8 cellular contexts compared by ENCODE assay signal in the genomic region with DNA sequence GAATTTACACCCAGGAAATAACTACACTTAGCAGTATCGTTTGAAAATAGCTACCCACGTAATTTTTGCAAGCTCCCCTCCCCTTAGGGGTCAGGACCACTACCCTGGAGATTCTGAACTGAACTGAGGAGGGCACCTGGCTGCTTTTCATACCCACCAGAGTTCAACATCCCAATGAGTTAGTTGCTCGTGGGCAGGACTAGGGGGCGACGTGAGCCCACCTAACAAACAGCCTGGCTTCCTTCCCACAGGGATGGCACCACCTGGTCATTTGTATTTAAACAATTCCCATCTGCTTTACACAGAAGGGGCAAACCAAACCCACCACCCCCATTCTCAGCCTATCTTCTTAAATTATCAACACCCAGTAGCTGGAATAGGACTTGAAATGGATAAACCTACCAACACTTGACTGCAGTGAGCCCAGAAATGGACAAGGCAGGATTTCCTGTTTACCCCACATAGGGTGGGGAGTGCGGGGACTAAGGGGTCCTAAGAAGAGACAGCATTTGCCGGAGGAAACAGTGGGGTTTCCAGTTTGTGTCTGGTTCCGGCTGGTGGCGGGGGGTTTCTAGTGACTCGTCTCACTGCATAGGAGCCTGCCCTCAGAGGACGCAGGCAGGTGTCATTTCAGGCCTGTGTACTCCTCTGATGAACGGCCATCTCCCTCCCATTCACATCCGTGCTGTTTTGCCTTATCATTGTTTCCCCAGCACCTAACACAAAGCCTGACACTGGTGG. TPM values are rescaled to one million over a fixed set of nuclear protein-coding genes. Genes with fewer than 3 reads are reported as not detected.
DNase-seq lines count a peak whose midpoint lies in the region; ATAC-seq and TF ChIP-seq lines count a peak whose summit lies in the region.

No MANE protein-coding gene starts in this region.

- H3F3A ChIP-seq in GM23338 (replicated peaks; ENCODE audit: low read depth) = no peaks in the 10 kb centered on the region

- no peaks in the 10 kb centered on the region for H3K27me3 ChIP-seq in CD8-positive, alpha-beta T cell (ENCODE audit: insufficient read depth, low read length)
- H3K27me3 ChIP-seq in GM23338 (ENCODE audit: insufficient read depth) (no peaks in the 10 kb centered on the region), kidney epithelial cell (ENCODE audit: control insufficient read depth, insufficient read depth, low read length) (no peaks in the 10 kb centered on the region)

- CTCF ChIA-PET in CD8-positive, alpha-beta T cell (lab: Charles Lee) = interaction anchor here (1.2 to 11.0 kb wide), 2 partner anchors 148 to 276 kb away, joined by 4 to 110 read pairs; no protein-coding TSS in a partner anchor

- H3K4me2 ChIP-seq in GM23338 = 0 out of 2 replicates have a peak overlapping the region, but pooled peaks have one; percentile 33

- H3K9me2 ChIP-seq in GM23338 (ENCODE audit: insufficient read depth) = no peaks in the 10 kb centered on the region

- peaks cover 11% of the 10 kb centered on the region for H3K4me1 ChIP-seq in CD8-positive, alpha-beta T cell (ENCODE audit: insufficient read depth, low read length)
- peaks cover 42% of the 10 kb centered on the region for H3K4me1 ChIP-seq in GM23338 (ENCODE audit: insufficient read depth)

- H3K9me3 ChIP-seq in CD8-positive, alpha-beta T cell (ENCODE audit: low read length) = no peaks in the 10 kb centered on the region

- H3K4me3 ChIP-seq in CD8-positive, alpha-beta T cell (ENCODE audit: low read depth, low read length) = no peak overlapping the region
- H3K4me3 ChIP-seq in GM23338 = no peak overlapping the region
- H3K4me3 ChIP-seq in kidney epithelial cell (ENCODE audit: low read depth, low read length) = no peak overlapping the region

- H2AFZ ChIP-seq in GM23338 = no peak overlapping the region

- no peaks in the 10 kb centered on the region for H3K9me3 Mint-ChIP-seq in CD8-positive, alpha-beta T cell
- no peaks in the 10 kb centered on the region for H3K9me3 Mint-ChIP-seq in GM23338

- ATAC-seq in CD8-positive, alpha-beta T cell = peak; percentile 84
- ATAC-seq in GM23338 (peak; percentile 79), HG03521 (IDR thresholded peaks at IDR 0.05; ENCODE audit: unreplicated experiment) (no peak)

- POLR2A ChIA-PET in CD8-positive, alpha-beta T cell (lab: Charles Lee) = no interaction called here

- H3K27me3 Mint-ChIP-seq in CD8-positive, alpha-beta T cell (ENCODE audit: low read depth) = no peaks in the 10 kb centered on the region
- no peaks in the 10 kb centered on the region for H3K27me3 Mint-ChIP-seq in GM23338 (ENCODE audit: insufficient read depth, low read depth, poor library complexity)

- no peaks in the 10 kb centered on the region for H4K20me1 ChIP-seq in GM23338 (replicated peaks; ENCODE audit: insufficient read depth)

- intact Hi-C loops in CD8-positive, alpha-beta T cell (cut with DNase I, micrococcal nuclease) = loop anchor here in 1 of 2 experiments (1.0 kb wide), 1 partner anchor 149 kb away; no protein-coding TSS in a partner anchor

- TF ChIP-seq CTCF in CD8-positive, alpha-beta T cell (IDR thresholded peaks at IDR 0.05) = no peak
- TF ChIP-seq CTCF in GM23338 (conservative IDR thresholded peaks at IDR 0.05; ENCODE audit: low read depth in 2 of 2) (peak; percentile 67 to 89), kidney epithelial cell (IDR thresholded peaks at IDR 0.05; ENCODE audit: insufficient read depth, low read length, poor library complexity, severe bottlenecking) (peak; percentile 40)

- no peaks in the 10 kb centered on the region for H3K36me3 ChIP-seq in CD8-positive, alpha-beta T cell (ENCODE audit: insufficient read depth, low read length)
- H3K36me3 ChIP-seq in GM23338 (ENCODE audit: insufficient read depth) (no peaks in the 10 kb centered on the region), kidney epithelial cell (ENCODE audit: control insufficient read depth, insufficient read depth, low read length) (no peaks in the 10 kb centered on the region)

- H3K27ac ChIP-seq in CD8-positive, alpha-beta T cell (ENCODE audit: low read depth, low read length) = no peak overlapping the region
- H3K27ac ChIP-seq in GM23338 (ENCODE audit: low read depth) = no peak overlapping the region

- peak overlapping the region; percentile 88 for H3K27ac Mint-ChIP-seq in CD8-positive, alpha-beta T cell
- H3K27ac Mint-ChIP-seq in GM23338 = peak overlapping the region; percentile 60

- no peak overlapping the region for H3K4me3 Mint-ChIP-seq in CD8-positive, alpha-beta T cell
- no peak overlapping the region for H3K4me3 Mint-ChIP-seq in GM23338

- DNase-seq in CD8-positive, alpha-beta T cell = peak in 1 of 7 experiments; percentile 51
- DNase-seq in GM23338 (ENCODE audit: low spot score) (peak; percentile 64), UCSD-AML1 (lab: John Stamatoyannopoulos, UW; ENCODE audit: unreplicated experiment) (peak; percentile 36), kidney epithelial cell (ENCODE audit: low read depth) (no peak), NCI-H510A (lab: John Stamatoyannopoulos, UW) (no peak), amygdala (lab: John Stamatoyannopoulos, UW) (no peak)
- no peak for DNase-seq in stimulated activated CD4-positive, alpha-beta T cell treated with anti-CD3 and anti-CD28 coated beads, Interleukin-12 subunit alpha, Interleukin-12 subunit beta, amount 100 ng/mL, for 4 hours

- H3K36me3 Mint-ChIP-seq in CD8-positive, alpha-beta T cell = no peaks in the 10 kb centered on the region
- no peaks in the 10 kb centered on the region for H3K36me3 Mint-ChIP-seq in GM23338 (ENCODE audit: low read depth)

- no peaks in the 10 kb centered on the region; the same call in none of the 2 replicates for H3K79me2 ChIP-seq in GM23338 (replicated peaks; ENCODE audit: insufficient read depth)

- H3K4me1 Mint-ChIP-seq in CD8-positive, alpha-beta T cell (ENCODE audit: low read depth) = peaks cover 13% of the 10 kb centered on the region
- H3K4me1 Mint-ChIP-seq in GM23338 = peaks cover 37% of the 10 kb centered on the region

TF ChIP-seq in GM23338, 12 proteins besides CTCF, POLR2A, EP300 and RAD21:
- no peak for TF ChIP-seq EZH2 (IDR thresholded peaks at IDR 0.05; ENCODE audit: low read depth, unreplicated experiment)
- TF ChIP-seq NANOG (IDR thresholded peaks at IDR 0.05; ENCODE audit: borderline replicate concordance) = no peak
- no peak for TF ChIP-seq STAT1 (IDR thresholded peaks at IDR 0.05; ENCODE audit: unreplicated experiment)
- TF ChIP-seq ZNF331 (CRISPR knock-in tag; IDR thresholded peaks at IDR 0.05; ENCODE audit: low read depth) = no peak
- no peak for TF ChIP-seq POLR2AphosphoS5 (IDR thresholded peaks at IDR 0.05; ENCODE audit: low read depth)
- TF ChIP-seq JUNB (IDR thresholded peaks at IDR 0.05; ENCODE audit: unreplicated experiment) = no peak
- no peak for TF ChIP-seq EZH2phosphoT487 (IDR thresholded peaks at IDR 0.05; ENCODE audit: unreplicated experiment)
- TF ChIP-seq, protein P1, sequence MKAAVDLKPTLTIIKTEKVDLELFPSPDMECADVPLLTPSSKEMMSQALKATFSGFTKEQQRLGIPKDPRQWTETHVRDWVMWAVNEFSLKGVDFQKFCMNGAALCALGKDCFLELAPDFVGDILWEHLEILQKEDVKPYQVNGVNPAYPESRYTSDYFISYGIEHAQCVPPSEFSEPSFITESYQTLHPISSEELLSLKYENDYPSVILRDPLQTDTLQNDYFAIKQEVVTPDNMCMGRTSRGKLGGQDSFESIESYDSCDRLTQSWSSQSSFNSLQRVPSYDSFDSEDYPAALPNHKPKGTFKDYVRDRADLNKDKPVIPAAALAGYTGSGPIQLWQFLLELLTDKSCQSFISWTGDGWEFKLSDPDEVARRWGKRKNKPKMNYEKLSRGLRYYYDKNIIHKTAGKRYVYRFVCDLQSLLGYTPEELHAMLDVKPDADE (IDR thresholded peaks at IDR 0.05) = no peak

RNA-seq across cellular contexts. Expression of gene VGLL4, which starts 11.6 kb away (rescaled TPM):
- total RNA-seq in CD8-positive, alpha-beta T cell = 10 to 100 TPM; 13.8 to 14.1 TPM
- total RNA-seq in GM23338 (2014; rRNA removed; shearing (Covaris generic)) = 39.1 and 45.9 TPM in 2 replicates
- 20.8 and 23.2 TPM in 2 replicates for polyA plus RNA-seq in GM23338 (2016; fragmentation: Nextera tagmentation; extraction: Ambion mirVana)
- total RNA-seq in kidney epithelial cell = 95.7 and 96.3 TPM in 2 replicates

Comparison
In these comparisons a context has a peak if more than half of its experiments do, and no peak if none do; other contexts are left out.
1. DNase-seq: peak in GM23338 (single experiment) and UCSD-AML1 (single experiment); none in kidney epithelial cell (single experiment), NCI-H510A (single experiment), amygdala (0 of 56) and stimulated activated CD4-positive, alpha-beta T cell treated with anti-CD3 and anti-CD28 coated beads, Interleukin-12 subunit alpha, Interleukin-12 subunit beta, amount 100 ng/mL, for 4 hours (single experiment).